In genomic region chr4:120509719-120510118, GRCh38 we compare ENCODE assay signal across 33 cellular contexts.
"Had no signal": no experiment of that assay in that cellular context is flagged by ENCODE, and none has a peak within 500 bp of the region (broad histone marks: within the 10 kb centered on the region; RNA-seq: fewer than 3 reads in every experiment).

No MANE protein-coding gene starts in this region.

- H3K4me1 Mint-ChIP-seq: activated CD4-positive, alpha-beta T cell treated with anti-CD3 and anti-CD28 coated beads, Interleukin-2, amount 10 ng/mL, durations not matched to agents 7 days and 5 days; activated naive CD8-positive, alpha-beta T cell treated with anti-CD3 and anti-CD28 coated beads, Interleukin-2, amount 10 ng/mL, durations not matched to agents 7 days and 5 days; brain; T-helper 17 cell had no signal

- H3K9me3 ChIP-seq: colonic mucosa, gastrocnemius medialis had no signal

- ATAC-seq: activated CD8-positive, alpha-beta T cell treated with anti-CD3 and anti-CD28 coated beads for 36 hours; activated naive CD4-positive, alpha-beta T cell treated with anti-CD3 and anti-CD28 coated beads, Interleukin-2, amount 50 U/mL, for 72 hours; foreskin keratinocyte; gastrocnemius medialis; heart left ventricle; T-helper 17 cell had no signal

- H3K27ac Mint-ChIP-seq: activated CD4-positive, alpha-beta T cell treated with anti-CD3 and anti-CD28 coated beads, Interleukin-2, amount 10 ng/mL, durations not matched to agents 7 days and 5 days; activated CD8-positive, alpha-beta T cell treated with anti-CD3 and anti-CD28 coated beads for 36 hours; activated naive CD4-positive, alpha-beta T cell treated with anti-CD3 and anti-CD28 coated beads for 36 hours; activated naive CD4-positive, alpha-beta T cell treated with anti-CD3 and anti-CD28 coated beads, Interleukin-2, amount 50 U/mL, for 72 hours; activated naive CD8-positive, alpha-beta T cell treated with anti-CD3 and anti-CD28 coated beads, Interleukin-2, amount 10 ng/mL, durations not matched to agents 7 days and 5 days; activated T-helper 1 cell treated with anti-CD3 and anti-CD28 coated beads, Interleukin-12 subunit alpha, Interleukin-12 subunit beta, Interleukin-2, Interleukin-4 antibody, amounts not matched to agents 30 ng/mL and 10 ng/mL and 1 ng/mL, durations not matched to agents 14 hours and 24 hours and 36 hours; activated T-helper 2 cell treated with anti-CD3 and anti-CD28 coated beads, Interferon-gamma antibody, Interleukin-2, Interleukin-4, amounts not matched to agents 10 μg/mL and 5 μg/mL and 100 μg/mL, durations not matched to agents 14 hours and 24 hours and 36 hours; brain; T-helper 17 cell; T-helper 2 cell treated with Interferon-gamma antibody and Interleukin-4, amounts not matched to agents 5 μg/mL and 100 μg/mL, for 36 hours had no signal

- H3K27ac ChIP-seq: ascending aorta, breast epithelium, cardiac muscle cell, colonic mucosa, esophagus muscularis mucosa, foreskin keratinocyte, gastrocnemius medialis, heart left ventricle had no signal

- H3K4me3 Mint-ChIP-seq: activated CD4-positive, alpha-beta T cell treated with anti-CD3 and anti-CD28 coated beads, Interleukin-2, amount 10 ng/mL, durations not matched to agents 7 days and 5 days; activated CD8-positive, alpha-beta T cell treated with anti-CD3 and anti-CD28 coated beads for 36 hours; activated naive CD4-positive, alpha-beta T cell treated with anti-CD3 and anti-CD28 coated beads for 36 hours; activated naive CD8-positive, alpha-beta T cell treated with anti-CD3 and anti-CD28 coated beads, Interleukin-2, amount 10 ng/mL, durations not matched to agents 7 days and 5 days; activated T-helper 1 cell treated with anti-CD3 and anti-CD28 coated beads, Interleukin-12 subunit alpha, Interleukin-12 subunit beta, Interleukin-2, Interleukin-4 antibody, amounts not matched to agents 30 ng/mL and 10 ng/mL and 1 ng/mL, durations not matched to agents 14 hours and 24 hours and 36 hours; brain; T-helper 17 cell; T-helper 2 cell treated with Interferon-gamma antibody and Interleukin-4, amounts not matched to agents 5 μg/mL and 100 μg/mL, for 36 hours had no signal

- H3K4me3 ChIP-seq: ascending aorta, breast epithelium, cardiac muscle cell, colonic mucosa, esophagus muscularis mucosa, gastrocnemius medialis, heart left ventricle had no signal

- H3K4me1 ChIP-seq: ascending aorta, breast epithelium, colonic mucosa, esophagus muscularis mucosa, foreskin keratinocyte, gastrocnemius medialis, heart left ventricle had no signal

- H3K36me3 Mint-ChIP-seq: activated naive CD8-positive, alpha-beta T cell treated with anti-CD3 and anti-CD28 coated beads, Interleukin-2, amount 10 ng/mL, durations not matched to agents 7 days and 5 days; brain had no signal

- DNase-seq: activated CD4-positive, alpha-beta T cell treated with anti-CD3 and anti-CD28 coated beads for 1 hour; activated CD4-positive, alpha-beta T cell treated with anti-CD3 and anti-CD28 coated beads for 4 hours; activated CD4-positive, alpha-beta T cell treated with anti-CD3 and anti-CD28 coated beads, Interleukin-2, amount 10 ng/mL, durations not matched to agents 7 days and 5 days; activated CD4-positive, alpha-beta T cell treated with anti-CD3 and anti-CD28 coated beads, Interleukin-2, amount 50 U/mL, for 48 hours; activated CD8-positive, alpha-beta memory T cell treated with anti-CD3 and anti-CD28 coated beads for 24 hours; activated CD8-positive, alpha-beta memory T cell treated with anti-CD3 and anti-CD28 coated beads, Interleukin-2, amount 50 U/mL, for 4 hours; activated CD8-positive, alpha-beta T cell treated with anti-CD3 and anti-CD28 coated beads for 36 hours; activated effector memory CD4-positive, alpha-beta T cell treated with anti-CD3 and anti-CD28 coated beads, Interleukin-2, amount 50 U/mL, for 16 hours; activated naive CD4-positive, alpha-beta T cell treated with anti-CD3 and anti-CD28 coated beads for 36 hours; activated naive CD8-positive, alpha-beta T cell treated with anti-CD3 and anti-CD28 coated beads, Interleukin-2, amount 10 ng/mL, durations not matched to agents 7 days and 5 days; activated T-cell treated with anti-CD3 and anti-CD28 coated beads, Interleukin-2, amount 50 U/mL, for 1 hour; activated T-cell treated with anti-CD3 and anti-CD28 coated beads, Interleukin-2, amount 50 U/mL, for 48 hours; central memory CD4-positive, alpha-beta T cell; cerebellar nuclear complex; colonic mucosa; effector CD8-positive, alpha-beta T cell; erythroblast; foreskin keratinocyte; gastrocnemius medialis; glutamatergic neuron; heart left ventricle; T-helper 1 cell; T-helper 17 cell; T1000 had no signal

- H3K36me3 ChIP-seq: ascending aorta, breast epithelium, cardiac muscle cell, colonic mucosa, esophagus muscularis mucosa, gastrocnemius medialis, heart left ventricle had no signal

- H3K9me3 Mint-ChIP-seq: activated CD4-positive, alpha-beta T cell treated with anti-CD3 and anti-CD28 coated beads, Interleukin-2, amount 10 ng/mL, durations not matched to agents 7 days and 5 days; activated T-helper 1 cell treated with anti-CD3 and anti-CD28 coated beads, Interleukin-12 subunit alpha, Interleukin-12 subunit beta, Interleukin-2, Interleukin-4 antibody, amounts not matched to agents 30 ng/mL and 10 ng/mL and 1 ng/mL, durations not matched to agents 14 hours and 24 hours and 36 hours; activated T-helper 2 cell treated with anti-CD3 and anti-CD28 coated beads, Interferon-gamma antibody, Interleukin-2, Interleukin-4, amounts not matched to agents 10 μg/mL and 5 μg/mL and 100 μg/mL, durations not matched to agents 14 hours and 24 hours and 36 hours had no signal

- H3K27me3 Mint-ChIP-seq: activated CD4-positive, alpha-beta T cell treated with anti-CD3 and anti-CD28 coated beads, Interleukin-2, amount 10 ng/mL, durations not matched to agents 7 days and 5 days; activated naive CD8-positive, alpha-beta T cell treated with anti-CD3 and anti-CD28 coated beads, Interleukin-2, amount 10 ng/mL, durations not matched to agents 7 days and 5 days; brain; T-helper 17 cell had no signal

- H3K27me3 ChIP-seq: ascending aorta, breast epithelium, cardiac muscle cell, colonic mucosa, esophagus muscularis mucosa, foreskin keratinocyte, gastrocnemius medialis, heart left ventricle had no signal
